8 cellular contexts compared by ENCODE assay signal in the genomic region with DNA sequence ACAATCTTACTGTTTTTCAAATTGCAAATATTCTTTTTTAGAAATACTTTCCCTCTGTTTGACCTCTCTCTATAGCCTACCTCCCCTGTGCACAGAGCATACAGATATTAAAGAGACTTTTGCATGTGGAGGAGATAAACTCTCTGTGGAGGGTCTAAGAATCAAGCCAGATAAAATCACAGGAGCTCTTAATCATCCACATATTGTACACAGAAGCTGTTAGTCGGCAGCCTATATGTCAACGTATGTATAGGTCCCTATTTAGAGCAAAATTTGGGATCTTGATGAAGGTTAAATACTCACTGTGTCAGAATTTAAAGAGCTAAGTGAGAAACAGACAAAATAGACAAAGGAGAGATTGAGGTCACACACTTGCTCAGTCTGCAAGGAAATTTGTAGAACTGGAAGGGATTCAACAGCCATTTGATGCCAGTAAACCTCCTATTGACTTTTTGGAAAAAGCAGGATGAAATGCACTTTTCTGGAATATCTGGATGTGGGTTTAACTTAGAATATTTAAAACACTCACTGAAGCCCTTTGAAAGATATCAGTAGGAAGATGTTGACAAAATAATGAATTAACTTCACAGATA. TPM values are rescaled to one million over a fixed set of nuclear protein-coding genes. Genes with fewer than 3 reads are reported as not detected.
DNase-seq lines count a peak whose midpoint lies in the region; ATAC-seq and TF ChIP-seq lines count a peak whose summit lies in the region.

No MANE protein-coding gene starts in this region.

- TF ChIP-seq CTCF in HCT116 (IDR thresholded peaks at IDR 0.05 in 2 of 3, conservative IDR thresholded peaks at IDR 0.05 in 1 of 3; ENCODE audit: borderline replicate concordance in 1 of 3, insufficient read depth in 1 of 3, low read depth in 2 of 3, low read length in 2 of 3) (no peak), esophagus squamous epithelium (IDR thresholded peaks at IDR 0.05) (no peak)

- no peak for ATAC-seq in HCT116
- no peak for ATAC-seq in HG03565 (IDR thresholded peaks at IDR 0.05; ENCODE audit: unreplicated experiment)

- intact Hi-C loops in HCT116 (cut with micrococcal nuclease) (loop anchor here (5.0 kb wide), 2 partner anchors 158 to 368 kb away; no protein-coding TSS in a partner anchor), esophagus squamous epithelium (cut with DNase I) (loop anchor here (10.0 kb wide), 1 partner anchor 381 kb away; no protein-coding TSS in a partner anchor)

- no peak overlapping the region for H2AFZ ChIP-seq in HCT116 (ENCODE audit: low read depth, low read length, poor library complexity, severe bottlenecking)

- H3K4me1 ChIP-seq in HCT116 (ENCODE audit: control insufficient read depth in 1 of 2, insufficient read depth in 2 of 2, low read length in 2 of 2): peaks cover 33 to 54% of the 10 kb centered on the region in 2 experiments
- H3K4me1 ChIP-seq in esophagus squamous epithelium: peaks cover 42 to 72% (median 48%) of the 10 kb centered on the region in 3 donors
- peaks cover 32% of the 10 kb centered on the region for H3K4me1 ChIP-seq in rectal smooth muscle tissue (ENCODE audit: control insufficient read depth, insufficient read depth, low read length)

- H3K27me3 ChIP-seq in HCT116 (ENCODE audit: insufficient read depth, low read length): no peaks in the 10 kb centered on the region
- H3K27me3 ChIP-seq in esophagus squamous epithelium: no peaks in the 10 kb centered on the region
- no peaks in the 10 kb centered on the region for H3K27me3 ChIP-seq in rectal smooth muscle tissue (ENCODE audit: control insufficient read depth, insufficient read depth, low read length)

- H3K36me3 ChIP-seq in HCT116 (ENCODE audit: control insufficient read depth in 1 of 2, insufficient read depth in 2 of 2, low read length in 2 of 2): no peaks in the 10 kb centered on the region
- H3K36me3 ChIP-seq in esophagus squamous epithelium: no peaks in the 10 kb centered on the region
- H3K36me3 ChIP-seq in rectal smooth muscle tissue (ENCODE audit: control insufficient read depth, insufficient read depth, low read length): no peaks in the 10 kb centered on the region

- TF ChIP-seq RAD21 in HCT116 (IDR thresholded peaks at IDR 0.05; ENCODE audit: low read depth): no peak

- POLR2A ChIA-PET in HCT116 (lab: Charles Lee): interaction anchor here (1.2 to 2.6 kb wide), 4 partner anchors 10 to 115 kb away, joined by 3 to 15 read pairs (median 4); no protein-coding TSS in a partner anchor

- no peak for DNase-seq in HCT116 (ENCODE audit: low read depth, low spot score)
- DNase-seq in SK-MEL-5 (ENCODE audit: low read depth, low spot score): peak; percentile 21
- no peak for DNase-seq in esophagus squamous epithelium (lab: John Stamatoyannopoulos, UW)
- DNase-seq in hepatic stellate cell (ENCODE audit: low spot score): no peak
- no peak for DNase-seq in Kasumi-1 (lab: John Stamatoyannopoulos, UW)
- no peak for DNase-seq in activated CD4-positive, alpha-beta T cell treated with anti-CD3 and anti-CD28 coated beads, Interleukin-2, amount 50 U/mL, for 4 hours

- H3K9me2 ChIP-seq in HCT116 (ENCODE audit: insufficient read depth): no peaks in the 10 kb centered on the region

- H3K4me3 ChIP-seq in HCT116 (replicated peaks in 1 of 2; ENCODE audit: low read depth in 1 of 2, low read length in 2 of 2) (no peak overlapping the region), esophagus squamous epithelium (no peak overlapping the region), rectal smooth muscle tissue (ENCODE audit: low read length) (no peak overlapping the region)

- RAD21 ChIA-PET in HCT116 (lab: Charles Lee; ENCODE audit: low non-redundant PET in 1 of 2, low total read pairs in 2 of 2, uncharacterized antibody in 2 of 2, unreplicated experiment in 2 of 2): interaction anchor here in 1 of 2 experiments (1.0 kb wide), 1 partner anchor 470 kb away, joined by 3 read pairs; no protein-coding TSS in a partner anchor

- BruUV-seq in HCT116 (replicated peaks; lab: Mats Ljungman, UMichigan): no TSS peak

- TF ChIP-seq POLR2A in HCT116 (IDR thresholded peaks at IDR 0.05; ENCODE audit: borderline replicate concordance, extremely low read depth, insufficient read depth, insufficient read length) (no peak), esophagus squamous epithelium (IDR thresholded peaks at IDR 0.05) (no peak)

- in situ Hi-C loops in SK-MEL-5 (cut with HindIII; ENCODE audit: low pct_unique_long_range_greater_than_20kb, low sequenced_read_pairs): no loop called here

- CTCF ChIA-PET in HCT116 (lab: Charles Lee): no interaction called here

- H3K9me3 ChIP-seq in HCT116 (ENCODE audit: control insufficient read depth in 1 of 2, insufficient read depth in 1 of 2, low read depth in 1 of 2, low read length in 2 of 2) (no peaks in the 10 kb centered on the region), esophagus squamous epithelium (no peaks in the 10 kb centered on the region)

- peak overlapping the region; percentile 98; the same call in 1 of the 2 replicates for H3K4me2 ChIP-seq in HCT116 (ENCODE audit: low read length)

- no peaks in the 10 kb centered on the region; the same call in 1 of the 2 replicates for H3K79me2 ChIP-seq in HCT116 (ENCODE audit: insufficient read depth, low read length)

- WGBS in esophagus squamous epithelium, 2 donors: 39 to 64% methylated on average over 2 of the region's 2 CpGs

- no peak overlapping the region for H3K9ac ChIP-seq in HCT116 (ENCODE audit: low read length)
- H3K9ac ChIP-seq in rectal smooth muscle tissue (ENCODE audit: low read length): no peak overlapping the region

- H4K20me1 ChIP-seq in HCT116 (ENCODE audit: insufficient read depth): no peaks in the 10 kb centered on the region

- H3K27ac ChIP-seq in HCT116 (ENCODE audit: low read depth, low read length) (no peak overlapping the region), esophagus squamous epithelium (peak overlapping the region; percentile 99 to 100 (median 100)), rectal smooth muscle tissue (ENCODE audit: low read depth, low read length) (peak overlapping the region; percentile 99)

TF ChIP-seq in HCT116, 20 proteins besides CTCF, POLR2A, EP300 and RAD21:
- no peak for TF ChIP-seq ZNF274 (IDR thresholded peaks at IDR 0.05; ENCODE audit: low read depth, low read length)
- no peak for TF ChIP-seq JUND (IDR thresholded peaks at IDR 0.05)
- no peak for TF ChIP-seq ZFX (IDR thresholded peaks at IDR 0.05)
- no peak for TF ChIP-seq SIN3A (IDR thresholded peaks at IDR 0.05; ENCODE audit: low read depth)
- TF ChIP-seq ATF3 (IDR thresholded peaks at IDR 0.05): no peak
- TF ChIP-seq, protein P1, sequence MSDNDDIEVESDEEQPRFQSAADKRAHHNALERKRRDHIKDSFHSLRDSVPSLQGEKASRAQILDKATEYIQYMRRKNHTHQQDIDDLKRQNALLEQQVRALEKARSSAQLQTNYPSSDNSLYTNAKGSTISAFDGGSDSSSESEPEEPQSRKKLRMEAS (IDR thresholded peaks at IDR 0.05): no peak
- no peak for TF ChIP-seq ZBTB33 (IDR thresholded peaks at IDR 0.05; ENCODE audit: extremely low read depth, insufficient replicate concordance, low read length)
- no peak for TF ChIP-seq EZH2 (IDR thresholded peaks at IDR 0.05)
- no peak for TF ChIP-seq CEBPB (IDR thresholded peaks at IDR 0.05; ENCODE audit: low read depth)

RNA-seq across cellular contexts. Expression of gene IRF2BP2, which starts 4.1 kb away (rescaled TPM):
- total RNA-seq in HCT116 (2021; ENCODE audit: unreplicated experiment) (61.3 TPM), esophagus squamous epithelium (10 to 100 TPM; 52.5 to 66.8 (median 57.6) TPM)
- polyA plus RNA-seq in HCT116 (2012): 105 and 134 TPM in 2 replicates
- total RNA-seq in SK-MEL-5 (2014; rRNA removed; shearing (Covaris generic)): 46.1 and 47.5 TPM in 2 replicates
- polyA plus RNA-seq in SK-MEL-5 (2015; cell fraction: cytosol; rRNA removed): 46.5 and 70.0 TPM in 2 replicates
- 63.0 and 96.7 TPM in 2 replicates for polyA plus RNA-seq in SK-MEL-5 (2015; cell fraction: nucleus; rRNA removed)
